9 cellular contexts compared by ENCODE assay signal in the genomic region with DNA sequence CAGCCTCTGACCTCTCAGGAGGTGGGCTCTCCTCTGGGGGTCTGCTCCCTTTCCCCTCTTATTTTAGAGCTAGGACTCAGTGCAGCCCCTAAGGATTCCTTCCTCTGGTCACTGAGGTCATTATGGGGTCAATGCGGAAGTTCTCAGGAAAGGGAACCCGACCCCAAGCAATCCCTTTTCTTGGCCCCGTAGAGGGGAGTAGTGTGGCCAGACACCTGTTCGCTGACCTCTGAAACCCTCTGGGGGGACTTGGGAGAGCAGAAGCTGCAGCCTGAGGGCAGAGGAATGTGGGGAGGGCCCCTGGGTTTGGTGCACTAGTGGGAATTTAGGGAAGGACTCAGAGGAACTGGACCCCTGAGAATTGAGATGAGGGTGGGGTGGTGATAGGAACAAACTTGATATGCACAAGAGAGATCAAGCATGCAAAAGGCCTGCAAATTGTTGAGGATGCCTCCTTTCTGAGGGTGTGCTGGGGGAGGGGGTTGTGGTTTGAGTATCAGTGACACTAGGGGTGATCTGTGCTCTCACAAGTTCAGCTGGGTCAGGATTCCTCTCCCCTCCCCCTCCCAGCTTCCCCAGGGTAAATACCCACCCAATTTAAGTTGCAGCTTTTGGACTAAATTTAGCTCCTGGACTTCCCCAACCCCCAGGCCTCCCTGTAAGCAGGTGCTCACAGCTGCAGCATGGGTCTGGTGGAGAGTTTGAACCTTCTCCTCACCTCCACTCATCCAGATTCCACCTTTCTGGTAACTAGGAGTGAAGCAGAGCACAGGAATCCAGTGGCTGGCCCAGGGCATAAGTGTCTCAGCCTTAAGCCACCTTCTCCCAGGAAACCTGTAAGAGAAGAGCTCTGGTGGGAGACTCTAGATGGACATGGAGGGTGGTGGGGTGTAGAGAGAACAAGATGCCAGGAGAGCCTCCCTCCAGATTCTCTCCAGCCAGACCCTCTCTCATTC. TPM values are rescaled to one million over a fixed set of nuclear protein-coding genes. Genes with fewer than 3 reads are reported as not detected.
DNase-seq lines count a peak whose midpoint lies in the region; ATAC-seq, FAIRE-seq and TF ChIP-seq lines count a peak whose summit lies in the region.
"Had no signal": no experiment of that assay in that cellular context is flagged by ENCODE, and none has a peak within 500 bp of the region (broad histone marks: within the 10 kb centered on the region; RNA-seq: fewer than 3 reads in every experiment).

No MANE protein-coding gene starts in this region.

- peaks cover 7% of the 10 kb centered on the region for H3K36me3 Mint-ChIP-seq in activated CD4-positive, alpha-beta T cell treated with anti-CD3 and anti-CD28 coated beads for 36 hours (ENCODE audit: low read depth)
- peaks cover 59% of the 10 kb centered on the region for H3K36me3 Mint-ChIP-seq in effector memory CD8-positive, alpha-beta T cell (ENCODE audit: insufficient read depth)
- no peaks in the 10 kb centered on the region for H3K36me3 Mint-ChIP-seq in osteocyte (ENCODE audit: unreplicated experiment)

- DNase-seq in GM19239 (ENCODE audit: insufficient read length, low spot score) (peak; percentile 56), osteocyte (ENCODE audit: extremely low spot score, unreplicated experiment) (no peak), NCI-H345 (lab: John Stamatoyannopoulos, UW) (no peak), COLO829 (ENCODE audit: low spot score) (no peak)
- peak; percentile 94 for DNase-seq in activated CD4-positive, alpha-beta T cell treated with anti-CD3 and anti-CD28 coated beads for 36 hours
- peak; percentile 46 to 57 (median 48) for DNase-seq in effector memory CD8-positive, alpha-beta T cell

- TF ChIP-seq CTCF in 22Rv1 (IDR thresholded peaks at IDR 0.05): no peak
- no peak for TF ChIP-seq CTCF in osteocyte (IDR thresholded peaks at IDR 0.05)

- H3K4me1 Mint-ChIP-seq in activated CD4-positive, alpha-beta T cell treated with anti-CD3 and anti-CD28 coated beads for 36 hours: peaks cover 63% of the 10 kb centered on the region
- H3K4me1 Mint-ChIP-seq in effector memory CD8-positive, alpha-beta T cell (ENCODE audit: low read depth in 2 of 2): peaks cover 61 to 69% of the 10 kb centered on the region in 2 donors
- H3K4me1 Mint-ChIP-seq in osteocyte (ENCODE audit: unreplicated experiment): peaks cover 73% of the 10 kb centered on the region

- ATAC-seq in HG03432 (IDR thresholded peaks at IDR 0.05; ENCODE audit: unreplicated experiment): peak; percentile 43
- ATAC-seq in activated CD4-positive, alpha-beta T cell treated with anti-CD3 and anti-CD28 coated beads for 36 hours: peak; percentile 33
- peak; percentile 28 for ATAC-seq in effector memory CD8-positive, alpha-beta T cell (replicated peaks)

- H3K9me3 Mint-ChIP-seq in activated CD4-positive, alpha-beta T cell treated with anti-CD3 and anti-CD28 coated beads for 36 hours (ENCODE audit: low read depth): no peaks in the 10 kb centered on the region
- no peaks in the 10 kb centered on the region for H3K9me3 Mint-ChIP-seq in effector memory CD8-positive, alpha-beta T cell
- no peaks in the 10 kb centered on the region for H3K9me3 Mint-ChIP-seq in osteocyte (ENCODE audit: unreplicated experiment)

- peak overlapping the region; percentile 99 for H3K27ac Mint-ChIP-seq in activated CD4-positive, alpha-beta T cell treated with anti-CD3 and anti-CD28 coated beads for 36 hours
- H3K27ac Mint-ChIP-seq in effector memory CD8-positive, alpha-beta T cell: peak overlapping the region; percentile 98 to 99
- peak overlapping the region; percentile 100 for H3K27ac Mint-ChIP-seq in osteocyte (ENCODE audit: unreplicated experiment)

- peak overlapping the region; percentile 81 for H3K4me3 Mint-ChIP-seq in activated CD4-positive, alpha-beta T cell treated with anti-CD3 and anti-CD28 coated beads for 36 hours
- H3K4me3 Mint-ChIP-seq in effector memory CD8-positive, alpha-beta T cell: peak overlapping the region; percentile 86 to 93
- H3K4me3 Mint-ChIP-seq in osteocyte (ENCODE audit: unreplicated experiment): peak overlapping the region; percentile 91

- FAIRE-seq in GM19239 (lab: Jason Lieb, UNC): peak; percentile 86

- peak overlapping the region; percentile 100 for H3K27ac ChIP-seq in 22Rv1

- POLR2A ChIA-PET in activated CD4-positive, alpha-beta T cell treated with anti-CD3 and anti-CD28 coated beads for 36 hours (lab: Charles Lee): interaction anchor here (0.9 to 7.7 kb wide), 14 partner anchors 11 to 676 kb away, joined by 3 to 333 read pairs (median 4); a partner anchor contains a TSS

- intact Hi-C loops in activated CD4-positive, alpha-beta T cell treated with anti-CD3 and anti-CD28 coated beads for 36 hours (cut with DNase I, micrococcal nuclease): loop anchor here (1.0 to 10.0 kb wide), 14 partner anchors 49 to 765 kb away; a partner anchor contains a TSS

- H3K27me3 Mint-ChIP-seq in activated CD4-positive, alpha-beta T cell treated with anti-CD3 and anti-CD28 coated beads for 36 hours: no peaks in the 10 kb centered on the region
- H3K27me3 Mint-ChIP-seq in effector memory CD8-positive, alpha-beta T cell: no peaks in the 10 kb centered on the region
- no peaks in the 10 kb centered on the region for H3K27me3 Mint-ChIP-seq in osteocyte (ENCODE audit: unreplicated experiment)

- CTCF ChIA-PET in activated CD4-positive, alpha-beta T cell treated with anti-CD3 and anti-CD28 coated beads for 36 hours (lab: Charles Lee): interaction anchor here (0.5 to 26.4 kb wide), 8 partner anchors 11 to 444 kb away, joined by 3 to 461 read pairs (median 8); a partner anchor contains a TSS

RNA-seq across cellular contexts. Expression of a gene that starts 13.5 kb away (rescaled TPM):
- under 1 TPM; 0.28 to 0.59 TPM for total RNA-seq in activated CD4-positive, alpha-beta T cell treated with anti-CD3 and anti-CD28 coated beads for 36 hours
- total RNA-seq in osteocyte: 2.3 and 2.6 TPM in 2 replicates

RNA-seq across cellular contexts. Expression of a gene that starts 16.7 kb away (rescaled TPM):
- 100 to 1,000 TPM; 185 to 265 TPM for total RNA-seq in activated CD4-positive, alpha-beta T cell treated with anti-CD3 and anti-CD28 coated beads for 36 hours
- total RNA-seq in osteocyte: 275 and 296 TPM in 2 replicates

RNA-seq across cellular contexts. Expression of a gene that starts 47.1 kb away (rescaled TPM):
- total RNA-seq in activated CD4-positive, alpha-beta T cell treated with anti-CD3 and anti-CD28 coated beads for 36 hours: under 1 TPM in 1 of 2 experiments, not detected in 1; 0.34 TPM
- not detected in 2 replicates for total RNA-seq in osteocyte
- total RNA-seq: renal cortical epithelial cell had no signal

RNA-seq across cellular contexts. Expression of a gene that starts 54.8 kb away (rescaled TPM):
- 1 to 10 TPM in 1 of 2 experiments, under 1 TPM in 1; 0.96 to 1.2 TPM for total RNA-seq in activated CD4-positive, alpha-beta T cell treated with anti-CD3 and anti-CD28 coated beads for 36 hours
- total RNA-seq in osteocyte: 17.4 and 19.8 TPM in 2 replicates

Comparison
In these comparisons a context has a peak if more than half of its experiments do, and no peak if none do; other contexts are left out.
1. DNase-seq: peak in GM19239 (single experiment), activated CD4-positive, alpha-beta T cell treated with anti-CD3 and anti-CD28 coated beads for 36 hours (single experiment) and effector memory CD8-positive, alpha-beta T cell (3 of 3); none in osteocyte (single experiment), NCI-H345 (single experiment) and COLO829 (single experiment).
2. Peak in every context shown above with its lines, with median percentiles within 50 percentile points of each other: ATAC-seq, H3K27ac Mint-ChIP-seq and H3K4me3 Mint-ChIP-seq.